ENCODE assay signal across 8 cellular contexts in genomic region chr9:127714916-127715442, GRCh38. TPM values are rescaled to one million over a fixed set of nuclear protein-coding genes. Genes with fewer than 3 reads are reported as not detected.
A peak's percentile ranks its signal among the peaks of the same experiment; 100 is the strongest.
DNase-seq lines count a peak whose midpoint lies in the region; ATAC-seq and TF ChIP-seq lines count a peak whose summit lies in the region.

No MANE protein-coding gene starts in this region.

- H2BK15ac ChIP-seq in mesendoderm (replicated peaks; ENCODE audit: low read depth), result no peak overlapping the region

- H3K27me3 Mint-ChIP-seq in T-helper 1 cell treated with Interleukin-12 subunit alpha and Interleukin-12 subunit beta and Interleukin-4 antibody, amounts not matched to agents 30 μg/mL and 1 μg/mL, for 36 hours (ENCODE audit: low read depth), result no peaks in the 10 kb centered on the region

- H3K9me3 ChIP-seq in Loucy (ENCODE audit: insufficient read depth, low read depth, low read length), result no peaks in the 10 kb centered on the region
- H3K9me3 ChIP-seq in colonic mucosa, result no peaks in the 10 kb centered on the region
- no peaks in the 10 kb centered on the region for H3K9me3 ChIP-seq in aorta (ENCODE audit: control insufficient read depth, low read length)

- peak overlapping the region; percentile 89 for H3K4me3 ChIP-seq in Loucy (ENCODE audit: low read length, poor library complexity, severe bottlenecking)
- peak overlapping the region; percentile 97 for H3K4me3 ChIP-seq in colonic mucosa
- peak overlapping the region; percentile 79 for H3K4me3 ChIP-seq in mesendoderm (ENCODE audit: low read length)
- H3K4me3 ChIP-seq in aorta (ENCODE audit: low read length in 2 of 2), result peak overlapping the region; percentile 24 to 52

- H3K27ac Mint-ChIP-seq in T-helper 1 cell treated with Interleukin-12 subunit alpha and Interleukin-12 subunit beta and Interleukin-4 antibody, amounts not matched to agents 30 μg/mL and 1 μg/mL, for 36 hours, result peak overlapping the region; percentile 97

- ATAC-seq in aorta (ENCODE audit: low FRiP score), result no peak

- no peak for DNase-seq in T-helper 1 cell
- peak; percentile 53 for DNase-seq in colonic mucosa
- no peak for DNase-seq in mesendoderm
- DNase-seq in aorta, result no peak
- DNase-seq in amniotic stem cell (lab: John Stamatoyannopoulos, UW), result no peak
- no peak for DNase-seq in central memory CD4-positive, alpha-beta T cell

- no CpG with 5 or more reads among the region's 48 CpGs for WGBS in mesendoderm (ENCODE audit: extremely low coverage, insufficient coverage, low lambda C conversion rate)
- WGBS in aorta, 2 donors, result 1% methylated on average over 33 to 48 of the region's 48 CpGs

- H3K27ac ChIP-seq in colonic mucosa (peak overlapping the region; percentile 86), mesendoderm (ENCODE audit: low read depth, low read length) (no peak overlapping the region), aorta (ENCODE audit: low read depth in 1 of 2, low read length in 2 of 2) (no peak overlapping the region)

- no peaks in the 10 kb centered on the region for H3K9me2 ChIP-seq in Loucy (replicated peaks; ENCODE audit: low read depth, low read length)

- H2AFZ ChIP-seq in Loucy (ENCODE audit: low read length), result peak overlapping the region; percentile 94

- no peaks in the 10 kb centered on the region for H3F3A ChIP-seq in Loucy (ENCODE audit: low read depth)

- no peaks in the 10 kb centered on the region for H3K79me1 ChIP-seq in mesendoderm (ENCODE audit: low read length)

- peak overlapping the region; percentile 63 for H3K9ac ChIP-seq in Loucy (ENCODE audit: low read depth, low read length, poor library complexity, severe bottlenecking)
- peak overlapping the region; percentile 67 to 90 for H3K9ac ChIP-seq in colonic mucosa (ENCODE audit: low read depth in 2 of 2, low read length in 2 of 2)
- peak overlapping the region; percentile 78 for H3K9ac ChIP-seq in mesendoderm (ENCODE audit: low read length)

- H3K4me3 Mint-ChIP-seq in T-helper 1 cell treated with Interleukin-12 subunit alpha and Interleukin-12 subunit beta and Interleukin-4 antibody, amounts not matched to agents 30 μg/mL and 1 μg/mL, for 36 hours, result peak overlapping the region; percentile 98

- H4K5ac ChIP-seq in mesendoderm (ENCODE audit: low read length), result no peak overlapping the region

- no peak overlapping the region for H3K18ac ChIP-seq in mesendoderm (ENCODE audit: low read length)

- H3K4me2 ChIP-seq in Loucy (ENCODE audit: low read depth, low read length, poor library complexity, severe bottlenecking) (peak overlapping the region; percentile 89), mesendoderm (ENCODE audit: low read length) (peak overlapping the region; percentile 91)

- H2AK5ac ChIP-seq in mesendoderm (ENCODE audit: low read length), result no peak overlapping the region

- TF ChIP-seq CTCF in Loucy (conservative IDR thresholded peaks at IDR 0.05; ENCODE audit: low read length), result no peak
- TF ChIP-seq CTCF in colonic mucosa (IDR thresholded peaks at IDR 0.05), result no peak

- intact Hi-C loops in colonic mucosa (cut with DNase I), result no loop called here
- intact Hi-C loops in aorta (cut with DNase I), result loop anchor here in 1 of 2 donors (5.0 kb wide), 1 partner anchor 103 kb away; the partner anchor contains the start of gene STXBP1

- no peak overlapping the region for H3K4ac ChIP-seq in mesendoderm (ENCODE audit: low read depth, low read length)

- no peaks in the 10 kb centered on the region for H3K9me3 Mint-ChIP-seq in T-helper 1 cell treated with Interleukin-12 subunit alpha and Interleukin-12 subunit beta and Interleukin-4 antibody, amounts not matched to agents 30 μg/mL and 1 μg/mL, for 36 hours

- H3K27me3 ChIP-seq in Loucy (ENCODE audit: insufficient read depth, low read length, poor library complexity, severe bottlenecking) (no peaks in the 10 kb centered on the region), colonic mucosa (no peaks in the 10 kb centered on the region), mesendoderm (ENCODE audit: insufficient read depth, low read length, poor library complexity) (no peaks in the 10 kb centered on the region), aorta (ENCODE audit: control insufficient read depth in 1 of 2, insufficient read depth in 2 of 2, low read length in 1 of 2) (no peaks in the 10 kb centered on the region)

- H2BK5ac ChIP-seq in mesendoderm (ENCODE audit: low read length), result no peak overlapping the region

- no peak overlapping the region for H2BK120ac ChIP-seq in mesendoderm (ENCODE audit: low read depth, low read length)

- H3K79me2 ChIP-seq in Loucy (ENCODE audit: insufficient read depth, low read length) (no peaks in the 10 kb centered on the region), mesendoderm (ENCODE audit: control insufficient read depth, insufficient read depth, low read length) (no peaks in the 10 kb centered on the region)

- H4K20me1 ChIP-seq in Loucy (ENCODE audit: insufficient read depth, low read length, poor library complexity, severe bottlenecking), result no peaks in the 10 kb centered on the region

- H3K23ac ChIP-seq in mesendoderm (ENCODE audit: low read length), result no peak overlapping the region

- no peak overlapping the region for H4K8ac ChIP-seq in mesendoderm (ENCODE audit: low read depth, low read length)

- peaks cover 20% of the 10 kb centered on the region for H3K4me1 Mint-ChIP-seq in T-helper 1 cell treated with Interleukin-12 subunit alpha and Interleukin-12 subunit beta and Interleukin-4 antibody, amounts not matched to agents 30 μg/mL and 1 μg/mL, for 36 hours (ENCODE audit: low read depth)

- H3K4me1 ChIP-seq in Loucy (ENCODE audit: insufficient read depth, low read length, poor library complexity, severe bottlenecking), result peaks cover 35% of the 10 kb centered on the region
- H3K4me1 ChIP-seq in colonic mucosa, result peaks cover 10% of the 10 kb centered on the region
- no peaks in the 10 kb centered on the region for H3K4me1 ChIP-seq in mesendoderm (ENCODE audit: control insufficient read depth, low read depth, low read length)
- no peaks in the 10 kb centered on the region for H3K4me1 ChIP-seq in aorta (ENCODE audit: control insufficient read depth in 1 of 2, insufficient read depth in 2 of 2, low read length in 2 of 2)

- no peaks in the 10 kb centered on the region for H3K36me3 Mint-ChIP-seq in T-helper 1 cell treated with Interleukin-12 subunit alpha and Interleukin-12 subunit beta and Interleukin-4 antibody, amounts not matched to agents 30 μg/mL and 1 μg/mL, for 36 hours (ENCODE audit: low read depth)

- no peaks in the 10 kb centered on the region for H3K36me3 ChIP-seq in Loucy (ENCODE audit: insufficient read depth, low read length)
- H3K36me3 ChIP-seq in colonic mucosa, result no peaks in the 10 kb centered on the region
- H3K36me3 ChIP-seq in mesendoderm (ENCODE audit: control insufficient read depth, insufficient read depth, low read length), result no peaks in the 10 kb centered on the region
- no peaks in the 10 kb centered on the region for H3K36me3 ChIP-seq in aorta (ENCODE audit: control insufficient read depth in 1 of 2, insufficient read depth in 2 of 2, low read length in 1 of 2)

- H3K56ac ChIP-seq in mesendoderm (ENCODE audit: low read length), result peak overlapping the region; percentile 85

RNA-seq across cellular contexts. Expression of gene PTRH1, which starts 0.5 kb away (rescaled TPM):
- total RNA-seq in colonic mucosa, result 10 to 100 TPM in 1 of 2 donors, 1 to 10 TPM in 1; 8.9 to 23.8 TPM
- 6.1 TPM for polyA plus RNA-seq in mesendoderm (2013, experiment 1 of 2)
- 6.9 TPM for polyA plus RNA-seq in mesendoderm (2013, experiment 2 of 2)
- total RNA-seq in aorta, result 10 to 100 TPM in 1 of 2 donors, 1 to 10 TPM in 1; 9.8 to 12.2 TPM
- 10 to 100 TPM; 12.1 to 23.2 TPM for polyA plus RNA-seq in aorta

RNA-seq across cellular contexts. Expression of gene TTC16, which starts 0.9 kb away (rescaled TPM):
- total RNA-seq in colonic mucosa (under 1 TPM; 0.05 to 0.07 TPM), aorta (under 1 TPM; 0.16 to 0.30 TPM)
- polyA plus RNA-seq in mesendoderm (2013, experiment 1 of 2), result 0.01 TPM
- polyA plus RNA-seq in mesendoderm (2013, experiment 2 of 2), result not detected
- polyA plus RNA-seq in aorta, result not detected

RNA-seq across cellular contexts. Expression of gene CFAP157, which starts 8.2 kb away (rescaled TPM):
- total RNA-seq in colonic mucosa (under 1 TPM in 1 of 2 donors, not detected in 1; 0.12 TPM), aorta (under 1 TPM; 0.16 to 0.60 TPM)
- not detected for polyA plus RNA-seq in mesendoderm (2013, experiment 1 of 2)
- polyA plus RNA-seq in mesendoderm (2013, experiment 2 of 2), result 0.01 TPM
- polyA plus RNA-seq in aorta, result under 1 TPM in 1 of 2 donors, not detected in 1; 0.69 TPM

RNA-seq across cellular contexts. Expression of gene TOR2A, which starts 20.1 kb away (rescaled TPM):
- total RNA-seq in colonic mucosa, result 10 to 100 TPM; 25.8 to 29.8 TPM
- polyA plus RNA-seq in mesendoderm (2013, experiment 1 of 2), result 11.5 TPM
- 12.2 TPM for polyA plus RNA-seq in mesendoderm (2013, experiment 2 of 2)
- 1 to 10 TPM; 5.8 to 8.0 TPM for total RNA-seq in aorta
- 10 to 100 TPM in 1 of 2 donors, 1 to 10 TPM in 1; 4.5 to 12.7 TPM for polyA plus RNA-seq in aorta

Comparison
In these comparisons a context has a peak if more than half of its experiments do, and no peak if none do; other contexts are left out.
1. H3K4me3 ChIP-seq: peak in every context shown above with its lines; median percentile 97 in colonic mucosa; 89 in Loucy; 79 in mesendoderm; 38 in aorta.